In the genomic region with DNA sequence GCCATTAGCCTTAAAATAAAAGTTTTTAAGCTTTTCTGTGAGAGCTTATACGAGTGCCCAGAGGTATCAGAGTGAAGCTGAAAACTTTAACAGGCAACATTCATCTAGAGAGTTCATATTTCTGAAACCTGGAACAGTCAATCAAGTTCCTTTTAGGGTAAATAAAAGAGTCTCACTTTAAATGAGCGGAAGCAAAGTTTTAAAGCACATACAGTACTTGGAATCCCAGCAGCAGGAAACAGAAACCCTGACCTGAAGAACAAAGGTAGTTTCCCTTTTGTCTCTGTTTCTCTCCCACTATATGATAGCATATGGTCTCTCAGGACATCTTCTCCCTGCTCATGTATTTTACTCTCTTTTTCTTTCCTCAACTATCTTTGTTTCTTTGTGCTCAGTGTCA, we compare ENCODE assay signal across 24 cellular contexts.
"Had no signal": no experiment of that assay in that cellular context is flagged by ENCODE, and none has a peak within 500 bp of the region (broad histone marks: within the 10 kb centered on the region; RNA-seq: fewer than 3 reads in every experiment).

No MANE protein-coding gene starts in this region.

- H3K4me3 Mint-ChIP-seq: activated CD4-positive, alpha-beta T cell treated with anti-CD3 and anti-CD28 coated beads for 36 hours; activated naive CD4-positive, alpha-beta T cell treated with anti-CD3 and anti-CD28 coated beads, Interleukin-2, amount 50 U/mL, for 24 hours; activated T-helper 1 cell treated with anti-CD3 and anti-CD28 coated beads, Interleukin-12 subunit alpha, Interleukin-12 subunit beta, Interleukin-2, Interleukin-4 antibody, amounts not matched to agents 30 ng/mL and 10 ng/mL and 1 ng/mL, durations not matched to agents 14 hours and 24 hours and 36 hours; naive B cell; neural crest cell had no signal

- DNase-seq: activated CD4-positive, alpha-beta T cell treated with anti-CD3 and anti-CD28 coated beads for 36 hours; activated CD4-positive, alpha-beta T cell treated with anti-CD3 and anti-CD28 coated beads, Interleukin-2, amount 50 U/mL, for 48 hours; activated CD4-positive, CD25-positive, alpha-beta regulatory T cell; activated gamma-delta T cell; aorta; brain microvascular endothelial cell; foreskin fibroblast; head of caudate nucleus; hippocampal formation; left cardiac atrium; mammary epithelial cell; naive B cell; occipital lobe; psoas muscle; spleen; stimulated activated naive CD4-positive, alpha-beta T cell treated with Interleukin-2 at 50 U/mL for 16 hours; trophoblast cell; uterus had no signal

- H3K9ac ChIP-seq: parathyroid adenoma had no signal

- H3K79me2 ChIP-seq: parathyroid adenoma had no signal

- H3K4me3 ChIP-seq: psoas muscle, spleen, thoracic aorta, uterus had no signal

- H3K36me3 Mint-ChIP-seq: activated naive CD4-positive, alpha-beta T cell treated with anti-CD3 and anti-CD28 coated beads, Interleukin-2, amount 50 U/mL, for 24 hours; naive B cell had no signal

- H3K9me3 Mint-ChIP-seq: activated naive CD4-positive, alpha-beta T cell treated with anti-CD3 and anti-CD28 coated beads, Interleukin-2, amount 50 U/mL, for 24 hours; activated T-helper 1 cell treated with anti-CD3 and anti-CD28 coated beads, Interleukin-12 subunit alpha, Interleukin-12 subunit beta, Interleukin-2, Interleukin-4 antibody, amounts not matched to agents 30 ng/mL and 10 ng/mL and 1 ng/mL, durations not matched to agents 14 hours and 24 hours and 36 hours had no signal

- H3K27ac ChIP-seq: brain microvascular endothelial cell, parathyroid adenoma, psoas muscle, spleen, thoracic aorta, uterus had no signal

- H3K4me1 ChIP-seq: parathyroid adenoma, psoas muscle, spleen, uterus had no signal

- H3K4me1 Mint-ChIP-seq: activated naive CD4-positive, alpha-beta T cell treated with anti-CD3 and anti-CD28 coated beads, Interleukin-2, amount 50 U/mL, for 24 hours; naive B cell had no signal

- H3K36me3 ChIP-seq: brain microvascular endothelial cell, spleen, thoracic aorta, uterus had no signal

- H3K27ac Mint-ChIP-seq: activated CD4-positive, alpha-beta T cell treated with anti-CD3 and anti-CD28 coated beads for 36 hours; activated naive CD4-positive, alpha-beta T cell treated with anti-CD3 and anti-CD28 coated beads, Interleukin-2, amount 50 U/mL, for 24 hours; activated T-helper 1 cell treated with anti-CD3 and anti-CD28 coated beads, Interleukin-12 subunit alpha, Interleukin-12 subunit beta, Interleukin-2, Interleukin-4 antibody, amounts not matched to agents 30 ng/mL and 10 ng/mL and 1 ng/mL, durations not matched to agents 14 hours and 24 hours and 36 hours had no signal

- H2AFZ ChIP-seq: parathyroid adenoma had no signal

- ATAC-seq: activated CD4-positive, alpha-beta T cell treated with anti-CD3 and anti-CD28 coated beads for 36 hours; esophagus mucosa; left cardiac atrium; psoas muscle had no signal

- H3K27me3 ChIP-seq: brain microvascular endothelial cell, uterus had no signal

- H3K27me3 Mint-ChIP-seq: activated naive CD4-positive, alpha-beta T cell treated with anti-CD3 and anti-CD28 coated beads, Interleukin-2, amount 50 U/mL, for 24 hours had no signal

- H3K9me3 ChIP-seq: spleen, thoracic aorta, uterus had no signal
